In genomic region chr20:6764619-6765018, GRCh38 we compare ENCODE assay signal across 27 cellular contexts.
"Had no signal": no experiment of that assay in that cellular context is flagged by ENCODE, and none has a peak within 500 bp of the region (broad histone marks: within the 10 kb centered on the region; RNA-seq: fewer than 3 reads in every experiment).

No MANE protein-coding gene starts in this region.

- DNase-seq: activated CD4-positive, alpha-beta T cell treated with anti-CD3 and anti-CD28 coated beads, Interleukin-2, amount 10 ng/mL, durations not matched to agents 24 days and 14 days; activated CD4-positive, alpha-beta T cell treated with anti-CD3 and anti-CD28 coated beads, Interleukin-2, amount 50 U/mL, for 4 hours; activated CD8-positive, alpha-beta T cell treated with anti-CD3 and anti-CD28 coated beads for 36 hours; activated effector memory CD4-positive, alpha-beta T cell treated with anti-CD3 and anti-CD28 coated beads, Interleukin-2, amount 50 U/mL, for 16 hours; activated naive CD4-positive, alpha-beta T cell treated with Interleukin-2 at 50 U/mL for 16 hours; activated naive CD8-positive, alpha-beta T cell treated with anti-CD3 and anti-CD28 coated beads, Interleukin-2, amount 10 ng/mL, durations not matched to agents 7 days and 5 days; activated T-cell treated with anti-CD3 and anti-CD28 coated beads, Interleukin-2, amount 50 U/mL, for 1 hour; activated T-cell treated with anti-CD3 and anti-CD28 coated beads, Interleukin-2, amount 50 U/mL, for 72 hours; amygdala; body of pancreas; NCI-H1092; NCI-H1694 treated with DMSO at 0.1 percent for 48 hours; NCI-H2029; NCI-H2107; NCI-H226; NCI-H446 treated with DMSO at 0.1 percent for 48 hours; NCI-H524 treated with DMSO at 0.1 percent for 48 hours; NCI-H774; SHP77; SJCRH30; T1000; WERI-Rb-1 had no signal

- H3K36me3 ChIP-seq: breast epithelium, SJCRH30, WERI-Rb-1 had no signal

- H3K27ac ChIP-seq: body of pancreas, breast epithelium, SJCRH30, SK-N-MC, WERI-Rb-1 had no signal

- ATAC-seq: activated CD8-positive, alpha-beta T cell treated with anti-CD3 and anti-CD28 coated beads for 36 hours; activated T-cell treated with anti-CD3 and anti-CD28 coated beads, Interleukin-2, amount 50 U/mL, for 72 hours; activated T-helper 17 cell treated with anti-CD3 and anti-CD28 coated beads, Interleukin-2, amount 50 U/mL, for 72 hours; body of pancreas; K562; Panc1 had no signal

- H3K9me3 ChIP-seq: body of pancreas, breast epithelium, SJCRH30 had no signal

- H3K4me1 ChIP-seq: body of pancreas, breast epithelium, SJCRH30 had no signal

- H3K4me3 ChIP-seq: body of pancreas, breast epithelium, K562, SJCRH30, SK-N-MC had no signal

- H3K27me3 ChIP-seq: body of pancreas, SJCRH30 had no signal
